In genomic region chr4:37584087-37584486, GRCh38 we compare ENCODE assay signal across 16 cellular contexts.
"Had no signal": no experiment of that assay in that cellular context is flagged by ENCODE, and none has a peak within 500 bp of the region (broad histone marks: within the 10 kb centered on the region; RNA-seq: fewer than 3 reads in every experiment).

No MANE protein-coding gene starts in this region.

- H3K36me3 ChIP-seq: lower lobe of right lung, thyroid gland had no signal

- H3K4me3 ChIP-seq: coronary artery, lower lobe of right lung, thyroid gland had no signal

- H3K9me3 ChIP-seq: thyroid gland had no signal

- ATAC-seq: activated T-cell treated with anti-CD3 and anti-CD28 coated beads, Interleukin-2, amount 50 U/mL, for 72 hours had no signal

- H3K27ac ChIP-seq: coronary artery, epithelial cell of prostate, lower lobe of right lung, thyroid gland had no signal

- H3K27ac Mint-ChIP-seq: activated CD4-positive, alpha-beta memory T cell treated with anti-CD3 and anti-CD28 coated beads, Interleukin-2, amount 10 ng/mL, durations not matched to agents 7 days and 5 days; activated T-cell treated with anti-CD3 and anti-CD28 coated beads, Interleukin-2, amount 50 U/mL, for 72 hours; nephron progenitor cell had no signal

- DNase-seq: activated CD4-positive, alpha-beta memory T cell treated with anti-CD3 and anti-CD28 coated beads, Interleukin-2, amount 10 ng/mL, durations not matched to agents 7 days and 5 days; activated CD4-positive, alpha-beta T cell treated with anti-CD3 and anti-CD28 coated beads for 1 hour; activated CD8-positive, alpha-beta memory T cell treated with anti-CD3 and anti-CD28 coated beads, Interleukin-2, amount 50 U/mL, for 4 hours; activated naive CD4-positive, alpha-beta T cell; activated T-cell treated with anti-CD3 and anti-CD28 coated beads, Interleukin-2, amount 50 U/mL, for 72 hours; aorta; effector CD8-positive, alpha-beta T cell; hippocampal formation; kidney glomerular epithelial cell; lower lobe of right lung; nephron progenitor cell; stimulated activated CD4-positive, alpha-beta T cell treated with anti-CD3 and anti-CD28 coated beads, Interleukin-4, amount 100 ng/mL, for 4 hours; T-helper 9 cell; thyroid gland had no signal

- H3K27me3 ChIP-seq: thyroid gland had no signal

- H3K4me3 Mint-ChIP-seq: activated CD4-positive, alpha-beta memory T cell treated with anti-CD3 and anti-CD28 coated beads, Interleukin-2, amount 10 ng/mL, durations not matched to agents 7 days and 5 days; activated T-cell treated with anti-CD3 and anti-CD28 coated beads, Interleukin-2, amount 50 U/mL, for 72 hours; nephron progenitor cell had no signal

- H3K4me1 ChIP-seq: lower lobe of right lung, thyroid gland had no signal
